8 cellular contexts compared by ENCODE assay signal in the genomic region with DNA sequence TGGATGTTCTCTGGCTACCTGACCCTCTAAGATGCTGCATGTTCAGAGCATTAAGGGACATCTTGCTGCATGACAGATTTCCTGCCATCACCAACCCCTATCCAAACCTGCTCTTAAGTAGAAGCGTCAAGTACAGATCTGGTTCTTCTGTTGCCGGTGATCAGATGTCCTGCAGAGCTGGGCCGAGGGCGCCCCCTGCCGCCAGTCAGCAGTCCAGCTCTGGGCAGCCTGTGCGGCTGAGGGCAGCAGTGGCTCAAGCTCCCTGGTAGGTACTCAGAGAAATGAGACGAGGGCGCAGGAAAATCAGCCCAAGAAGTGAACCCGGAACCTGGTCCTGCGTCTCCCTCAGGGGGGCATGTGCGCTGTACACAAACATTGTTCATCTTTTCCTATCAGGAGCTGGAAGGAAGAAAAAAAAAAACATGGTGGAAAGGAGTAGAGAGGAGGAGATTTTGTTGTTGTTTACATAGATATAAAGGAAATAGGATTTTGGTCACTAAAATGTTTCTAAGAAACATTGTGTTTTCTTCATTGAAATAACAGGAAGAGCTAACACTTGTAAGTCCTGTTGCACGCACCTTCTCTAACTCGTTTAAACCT.
A peak's percentile ranks its signal among the peaks of the same experiment; 100 is the strongest.
DNase-seq lines count a peak whose midpoint lies in the region; ATAC-seq and TF ChIP-seq lines count a peak whose summit lies in the region.

No MANE protein-coding gene starts in this region.

- H3K4me3 ChIP-seq in heart left ventricle (no peak overlapping the region), HEK293 (ENCODE audit: low read depth, low read length) (no peak overlapping the region)

- peaks cover 0 to 20% (median 6%) of the 10 kb centered on the region in 9 donors for H3K27me3 ChIP-seq in heart left ventricle

- H3K4me1 ChIP-seq in heart left ventricle (no peaks in the 10 kb centered on the region), HEK293 (ENCODE audit: control insufficient read depth, insufficient read depth, low read length) (peaks cover 5% of the 10 kb centered on the region; the same call in 1 of the 2 replicates)

- H3K36me3 ChIP-seq in heart left ventricle (no peaks in the 10 kb centered on the region), HEK293 (ENCODE audit: control insufficient read depth in 2 of 2, insufficient read depth in 1 of 2, low read length in 2 of 2) (no peaks in the 10 kb centered on the region)

- TF ChIP-seq CTCF in heart left ventricle (IDR thresholded peaks at IDR 0.05): peak in 10 of 12 donors; percentile 10 to 58 (median 35)
- peak; percentile 67; the same call in 1 of the 2 replicates for TF ChIP-seq CTCF in HEK293 (tag by site-specific recombination; IDR thresholded peaks at IDR 0.05)
- TF ChIP-seq CTCF in osteocyte (IDR thresholded peaks at IDR 0.05): peak; percentile 74

- POLR2A ChIA-PET in HEK293 (lab: Yijun Ruan, JAX): interaction anchor here (0.6 kb wide), 1 partner anchor 1592 kb away, joined by 3 read pairs; no protein-coding TSS in a partner anchor

- TF ChIP-seq POLR2A in heart left ventricle (IDR thresholded peaks at IDR 0.05): no peak

- no peaks in the 10 kb centered on the region for H3K9me3 Mint-ChIP-seq in osteocyte (ENCODE audit: unreplicated experiment)

- peak in 1 of 4 donors; percentile 54 for ATAC-seq in heart left ventricle
- peak; percentile 77 for ATAC-seq in esophagus mucosa

- H3K9me3 ChIP-seq in heart left ventricle: no peaks in the 10 kb centered on the region
- H3K9me3 ChIP-seq in HEK293 (ENCODE audit: control insufficient read depth, insufficient read depth, low read depth, low read length): no peaks in the 10 kb centered on the region

- H3K27me3 Mint-ChIP-seq in osteocyte (ENCODE audit: unreplicated experiment): peaks cover 34% of the 10 kb centered on the region

- no peaks in the 10 kb centered on the region for H3K36me3 Mint-ChIP-seq in osteocyte (ENCODE audit: unreplicated experiment)

- H3K4me3 Mint-ChIP-seq in osteocyte (ENCODE audit: unreplicated experiment): no peak overlapping the region

- peak in 1 of 5 donors; percentile 13 for DNase-seq in heart left ventricle
- DNase-seq in cardiac septum (ENCODE audit: low spot score): no peak
- DNase-seq in NAMALWA (ENCODE audit: low spot score): peak; percentile 81
- DNase-seq in SW480 (ENCODE audit: low spot score): peak; percentile 76
- DNase-seq in osteocyte (ENCODE audit: extremely low spot score, unreplicated experiment): no peak
- DNase-seq in HPDE6-E6E7 (ENCODE audit: extremely low spot score): no peak

- CTCF ChIA-PET in HEK293 (lab: Yijun Ruan, JAX): interaction anchor here (0.6 to 5.1 kb wide), 43 partner anchors 10 to 1272 kb away, joined by 3 to 69 read pairs (median 4); a partner anchor contains a TSS

- 27 to 35% (median 29%) methylated on average over 13 of the region's 13 CpGs for WGBS in heart left ventricle, 4 donors

- intact Hi-C loops in heart left ventricle (cut with DNase I) (loop anchor here in 1 of 10 donors (5.0 kb wide), 1 partner anchor 988 kb away; no protein-coding TSS in a partner anchor), cardiac septum (cut with DNase I) (no loop called here)

- H3K27ac Mint-ChIP-seq in osteocyte (ENCODE audit: unreplicated experiment): no peak overlapping the region

- H3K27ac ChIP-seq in heart left ventricle (no peak overlapping the region), HEK293 (ENCODE audit: extremely low read depth, low read depth, low read length) (no peak overlapping the region)

- no peaks in the 10 kb centered on the region for H3K4me1 Mint-ChIP-seq in osteocyte (ENCODE audit: unreplicated experiment)

TF ChIP-seq in HEK293, 187 proteins besides CTCF, POLR2A, EP300 and RAD21:
- peak; percentile 67 for TF ChIP-seq ZNF654 (tag by site-specific recombination; IDR thresholded peaks at IDR 0.05; ENCODE audit: low read depth)
- TF ChIP-seq ZNF571 (tag by site-specific recombination; IDR thresholded peaks at IDR 0.05): no peak
- TF ChIP-seq, protein P1, sequence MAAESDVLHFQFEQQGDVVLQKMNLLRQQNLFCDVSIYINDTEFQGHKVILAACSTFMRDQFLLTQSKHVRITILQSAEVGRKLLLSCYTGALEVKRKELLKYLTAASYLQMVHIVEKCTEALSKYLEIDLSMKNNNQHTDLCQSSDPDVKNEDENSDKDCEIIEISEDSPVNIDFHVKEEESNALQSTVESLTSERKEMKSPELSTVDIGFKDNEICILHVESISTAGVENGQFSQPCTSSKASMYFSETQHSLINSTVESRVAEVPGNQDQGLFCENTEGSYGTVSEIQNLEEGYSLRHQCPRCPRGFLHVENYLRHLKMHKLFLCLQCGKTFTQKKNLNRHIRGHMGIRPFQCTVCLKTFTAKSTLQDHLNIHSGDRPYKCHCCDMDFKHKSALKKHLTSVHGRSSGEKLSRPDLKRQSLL (tag by site-specific recombination; IDR thresholded peaks at IDR 0.05): peak; percentile 51; the same call in 1 of the 2 replicates

Comparison
In these comparisons a context has a peak if more than half of its experiments do, and no peak if none do; other contexts are left out.
1. DNase-seq: peak in NAMALWA (single experiment) and SW480 (single experiment); none in cardiac septum (single experiment), osteocyte (single experiment) and HPDE6-E6E7 (single experiment).
2. Peak in every context shown above with its lines, with median percentiles within 50 percentile points of each other: CTCF ChIP-seq.